1 cellular context compared by ENCODE assay signal in genomic region chr6:122033564-122034181, GRCh38.
TF ChIP-seq lines count a peak whose summit lies in the region.

No MANE protein-coding gene starts in this region.

TF ChIP-seq in GM23338, 12 proteins besides CTCF, POLR2A, EP300 and RAD21 (continued from another document):
- TF ChIP-seq ZNF331 (CRISPR knock-in tag; IDR thresholded peaks at IDR 0.05; ENCODE audit: low read depth) (no peak), ZNF462 (CRISPR knock-in tag; IDR thresholded peaks at IDR 0.05) (no peak)
